In the genomic region with DNA sequence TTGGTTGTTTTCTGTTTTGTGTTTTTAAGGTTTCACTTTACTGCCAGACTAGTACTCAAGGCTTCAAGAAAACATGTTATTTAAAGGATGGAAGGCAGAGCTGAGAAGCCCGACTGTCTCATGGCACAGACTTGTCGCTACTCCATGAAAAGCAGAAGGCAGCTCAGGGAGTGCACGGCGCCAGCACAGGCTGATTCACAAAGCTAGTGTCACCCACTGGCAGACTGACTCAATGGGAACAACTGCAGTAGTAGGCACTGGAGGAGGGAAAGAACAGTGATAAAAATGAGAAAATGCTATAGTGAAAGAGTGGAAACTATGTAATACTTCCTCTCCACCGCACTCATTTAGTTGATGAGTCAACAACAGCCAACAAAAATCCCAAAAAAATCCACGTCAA, we compare ENCODE assay signal across 14 cellular contexts. TPM values are rescaled to one million over a fixed set of nuclear protein-coding genes. Genes with fewer than 3 reads are reported as not detected.
DNase-seq lines count a peak whose midpoint lies in the region; TF ChIP-seq lines count a peak whose summit lies in the region.
"Had no signal": no experiment of that assay in that cellular context is flagged by ENCODE, and none has a peak within 500 bp of the region (broad histone marks: within the 10 kb centered on the region; RNA-seq: fewer than 3 reads in every experiment).

No MANE protein-coding gene starts in this region.

- no peak overlapping the region for H3K4me3 Mint-ChIP-seq in MCF 10A (ENCODE audit: unreplicated experiment)

- BruUV-seq in MCF 10A (replicated peaks; lab: Mats Ljungman, UMichigan) (no TSS peak), A673 (replicated peaks; lab: Mats Ljungman, UMichigan) (no TSS peak)

- H3K36me3 ChIP-seq in breast epithelium (no peaks in the 10 kb centered on the region), A673 (ENCODE audit: insufficient read depth, low read length, poor library complexity, severe bottlenecking) (no peaks in the 10 kb centered on the region)
- H3K36me3 ChIP-seq: thoracic aorta had no signal

- H3K36me3 Mint-ChIP-seq in MCF 10A (ENCODE audit: insufficient read depth, unreplicated experiment), result peaks cover 6% of the 10 kb centered on the region

- no peak for TF ChIP-seq POLR2A in breast epithelium (IDR thresholded peaks at IDR 0.05)

- peaks cover 34% of the 10 kb centered on the region for H3K4me1 Mint-ChIP-seq in MCF 10A (ENCODE audit: insufficient read depth, unreplicated experiment)

- no peaks in the 10 kb centered on the region for H3K9me3 Mint-ChIP-seq in MCF 10A (ENCODE audit: unreplicated experiment)

- POLR2A ChIA-PET in MCF 10A (lab: Yijun Ruan, JAX) (interaction anchor here (0.5 to 3.3 kb wide), 10 partner anchors 10 to 760 kb away, joined by 3 to 17 read pairs (median 6); a partner anchor contains a TSS), A673 (lab: Charles Lee; ENCODE audit: low non-redundant PET) (no interaction called here)

- H3K27ac ChIP-seq in breast epithelium (no peak overlapping the region), A673 (ENCODE audit: low read depth, low read length, poor library complexity, severe bottlenecking) (no peak overlapping the region)
- H3K27ac ChIP-seq: thoracic aorta had no signal

- H3K4me1 ChIP-seq in breast epithelium (no peaks in the 10 kb centered on the region), A673 (ENCODE audit: insufficient read depth, low read length, poor library complexity, severe bottlenecking) (peaks cover 15% of the 10 kb centered on the region)

- no peak for TF ChIP-seq CTCF in MCF 10A (IDR thresholded peaks at IDR 0.05; ENCODE audit: unreplicated experiment)
- no peak for TF ChIP-seq CTCF in breast epithelium (IDR thresholded peaks at IDR 0.05)
- TF ChIP-seq CTCF in fibroblast of villous mesenchyme (IDR thresholded peaks at IDR 0.05; ENCODE audit: insufficient read depth, low read depth, low read length), result no peak
- TF ChIP-seq CTCF in GM20000 (IDR thresholded peaks at IDR 0.05; ENCODE audit: extremely low read depth, missing control alignments), result no peak
- TF ChIP-seq CTCF in A673 (conservative IDR thresholded peaks at IDR 0.05; ENCODE audit: low read depth, low read length), result no peak

- CTCF ChIA-PET in MCF 10A (lab: Yijun Ruan, JAX), result interaction anchor here (0.9 to 3.9 kb wide), 9 partner anchors 16 to 334 kb away, joined by 3 to 44 read pairs (median 5); no protein-coding TSS in a partner anchor
- CTCF ChIA-PET in A673 (lab: Charles Lee), result interaction anchor here (0.5 kb wide), 1 partner anchor 370 kb away, joined by 3 read pairs; no protein-coding TSS in a partner anchor

- no peaks in the 10 kb centered on the region for H3K27me3 Mint-ChIP-seq in MCF 10A (ENCODE audit: insufficient read depth, unreplicated experiment)

- H3K27ac Mint-ChIP-seq in MCF 10A (ENCODE audit: low read depth, unreplicated experiment), result peak overlapping the region; percentile 88

- DNase-seq in MCF 10A (ENCODE audit: unreplicated experiment) (peak; percentile 60), breast epithelium (ENCODE audit: low spot score in 2 of 2) (no peak), amniotic epithelial cell (ENCODE audit: low read depth) (peak; percentile 81), fibroblast of villous mesenchyme (ENCODE audit: low read depth) (peak; percentile 68), stromal cell of bone marrow (ENCODE audit: low read depth) (peak; percentile 61), GM20000 (ENCODE audit: low spot score) (no peak), GM19240 (ENCODE audit: insufficient read length, low spot score) (no peak), A673 (ENCODE audit: low spot score) (no peak)
- DNase-seq: ACHN; activated CD4-positive, alpha-beta T cell treated with anti-CD3 and anti-CD28 coated beads, Interleukin-2, amount 50 U/mL, for 48 hours; activated naive CD4-positive, alpha-beta T cell; DMS79 treated with DMSO at 0.1 percent for 48 hours; NCI-H1417 treated with DMSO at 0.1 percent for 48 hours had no signal

- H3K4me3 ChIP-seq in breast epithelium (no peak overlapping the region), fibroblast of villous mesenchyme (ENCODE audit: low read depth, low read length) (no peak overlapping the region), A673 (ENCODE audit: low read depth, low read length, poor library complexity, severe bottlenecking) (no peak overlapping the region)

- H3K27me3 ChIP-seq in breast epithelium, result no peaks in the 10 kb centered on the region
- H3K27me3 ChIP-seq in A673 (replicated peaks; ENCODE audit: insufficient read depth, low read depth, low read length, poor library complexity), result no peaks in the 10 kb centered on the region

- intact Hi-C loops in MCF 10A (cut with micrococcal nuclease) (loop anchor here (1.0 to 5.0 kb wide), 3 partner anchors 32 to 752 kb away; a partner anchor contains a TSS), breast epithelium (cut with DNase I; ENCODE audit: low total_unique reads) (no loop called here), A673 (cut with micrococcal nuclease; ENCODE audit: unreplicated experiment) (loop anchor here (10.0 kb wide), 2 partner anchors 330 to 1050 kb away; no protein-coding TSS in a partner anchor)

- H3K9me3 ChIP-seq in breast epithelium (no peaks in the 10 kb centered on the region), A673 (ENCODE audit: low read depth, low read length, poor library complexity, severe bottlenecking) (no peaks in the 10 kb centered on the region)
- H3K9me3 ChIP-seq: thoracic aorta had no signal

RNA-seq across cellular contexts. Expression of a gene that starts 14.7 kb away (rescaled TPM):
- total RNA-seq in MCF 10A (2022) (5.3 and 6.8 TPM in 2 replicates), breast epithelium (1 to 10 TPM in 2 of 3 donors, under 1 TPM in 1; 0.32 to 1.8 (median 1.3) TPM), fibroblast of villous mesenchyme (2.6 and 3.9 TPM in 2 replicates), A673 (2021) (2.4 and 3.0 TPM in 2 replicates)

RNA-seq across cellular contexts. Expression of a gene that starts 14.8 kb away (rescaled TPM):
- total RNA-seq in MCF 10A (2022) (35.3 and 39.8 TPM in 2 replicates), breast epithelium (10 to 100 TPM; 17.1 to 22.6 (median 22.1) TPM), fibroblast of villous mesenchyme (26.1 and 36.3 TPM in 2 replicates), A673 (2021) (67.0 and 73.5 TPM in 2 replicates)

Comparison
In these comparisons a context has a peak if more than half of its experiments do, and no peak if none do; other contexts are left out.
1. DNase-seq: peak in MCF 10A (single experiment), amniotic epithelial cell (single experiment), fibroblast of villous mesenchyme (single experiment) and stromal cell of bone marrow (single experiment); none in breast epithelium (0 of 2), GM20000 (single experiment), GM19240 (single experiment) and A673 (single experiment).